In the genomic region with DNA sequence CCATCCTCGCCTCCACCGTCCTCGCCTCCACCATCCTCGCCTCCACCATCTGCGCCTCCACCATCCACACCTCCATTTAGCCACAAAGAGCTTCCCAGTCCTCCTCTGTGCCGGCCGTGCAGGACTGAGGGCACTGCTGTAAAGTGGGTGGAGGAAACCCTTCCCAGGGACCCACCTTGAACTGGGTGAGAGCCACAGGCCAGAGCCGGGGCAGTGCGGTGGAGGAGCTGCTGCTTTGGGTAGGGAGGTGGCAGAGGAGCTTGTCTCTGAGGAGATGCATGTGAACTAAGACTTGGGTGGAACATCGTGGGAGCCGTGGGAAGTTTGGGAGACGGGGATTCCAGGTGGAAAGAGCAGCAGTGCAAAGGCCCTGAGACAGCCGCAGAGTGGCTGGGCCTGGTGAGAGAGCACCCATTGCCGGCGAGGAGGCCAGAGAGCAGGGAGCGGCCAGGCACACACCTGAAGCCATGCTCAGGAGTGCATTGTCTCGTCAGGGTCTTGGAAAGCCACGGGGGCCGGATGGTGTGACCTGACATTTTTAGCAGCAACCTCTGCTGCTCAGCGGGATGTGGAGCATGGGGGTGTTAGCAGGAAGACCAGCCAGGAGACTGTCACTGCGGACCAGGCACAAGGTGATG, we compare ENCODE assay signal across 24 cellular contexts.
DNase-seq lines count a peak whose midpoint lies in the region; ATAC-seq lines count a peak whose summit lies in the region.
"Had no signal": no experiment of that assay in that cellular context is flagged by ENCODE, and none has a peak within 500 bp of the region (broad histone marks: within the 10 kb centered on the region; RNA-seq: fewer than 3 reads in every experiment).

No MANE protein-coding gene starts in this region.

- peak; percentile 43 for DNase-seq in activated CD8-positive, alpha-beta memory T cell treated with anti-CD3 and anti-CD28 coated beads for 24 hours
- DNase-seq in activated CD8-positive, alpha-beta memory T cell treated with anti-CD3 and anti-CD28 coated beads, Interleukin-2, amount 50 U/mL, for 48 hours = no peak
- DNase-seq in T-helper 17 cell = no peak
- DNase-seq in left lobe of liver (ENCODE audit: low spot score) = peak; percentile 35
- DNase-seq in sciatic nerve (ENCODE audit: low spot score) = peak; percentile 32
- no peak for DNase-seq in GM19240 (ENCODE audit: insufficient read length, low spot score)
- DNase-seq: ACHN; CD4-positive, alpha-beta memory T cell; DMS153; GDM1; GOT3; NCI-H1105; NCI-H146; NCI-H2029; NCI-H226; NCI-H510A treated with DMSO at 0.1 percent for 48 hours; NCI-H748 treated with DMSO at 0.1 percent for 48 hours; PC-9; SIG-M5 had no signal

- H3K36me3 Mint-ChIP-seq in T-helper 17 cell (ENCODE audit: low read depth) = peaks cover 6% of the 10 kb centered on the region
- H3K36me3 Mint-ChIP-seq in stimulated activated memory B cell treated with anti-CD40 and anti-IgM and Interleukin-4, amounts not matched to agents 10 μg/mL and 1 μg/mL and 100 μg/mL, for 72 hours = peaks cover 45% of the 10 kb centered on the region

- H3K27me3 Mint-ChIP-seq in T-helper 17 cell = no peaks in the 10 kb centered on the region
- H3K27me3 Mint-ChIP-seq in stimulated activated memory B cell treated with anti-CD40 and anti-IgM and Interleukin-4, amounts not matched to agents 10 μg/mL and 1 μg/mL and 100 μg/mL, for 72 hours = no peaks in the 10 kb centered on the region
- H3K27me3 Mint-ChIP-seq: CD4-positive, alpha-beta memory T cell; IgD-negative memory B cell had no signal

- intact Hi-C loops in sciatic nerve (cut with DNase I) = no loop called here

- H3K4me1 Mint-ChIP-seq in T-helper 17 cell = peaks cover 27% of the 10 kb centered on the region
- peaks cover 21% of the 10 kb centered on the region for H3K4me1 Mint-ChIP-seq in stimulated activated memory B cell treated with anti-CD40 and anti-IgM and Interleukin-4, amounts not matched to agents 10 μg/mL and 1 μg/mL and 100 μg/mL, for 72 hours

- peak overlapping the region; percentile 53 for H3K27ac Mint-ChIP-seq in T-helper 17 cell
- no peak overlapping the region for H3K27ac Mint-ChIP-seq in stimulated activated memory B cell treated with anti-CD40 and anti-IgM and Interleukin-4, amounts not matched to agents 10 μg/mL and 1 μg/mL and 100 μg/mL, for 72 hours

- peak overlapping the region; percentile 33 for H3K4me3 Mint-ChIP-seq in T-helper 17 cell
- no peak overlapping the region for H3K4me3 Mint-ChIP-seq in stimulated activated memory B cell treated with anti-CD40 and anti-IgM and Interleukin-4, amounts not matched to agents 10 μg/mL and 1 μg/mL and 100 μg/mL, for 72 hours
- H3K4me3 Mint-ChIP-seq: CD4-positive, alpha-beta memory T cell; IgD-negative memory B cell had no signal

- H3K9me3 Mint-ChIP-seq in stimulated activated memory B cell treated with anti-CD40 and anti-IgM and Interleukin-4, amounts not matched to agents 10 μg/mL and 1 μg/mL and 100 μg/mL, for 72 hours = no peaks in the 10 kb centered on the region
- H3K9me3 Mint-ChIP-seq: IgD-negative memory B cell had no signal

- no peaks in the 10 kb centered on the region for H3K9me3 ChIP-seq in T-helper 17 cell (ENCODE audit: control insufficient read depth, low read length, poor library complexity, severe bottlenecking)
- H3K9me3 ChIP-seq: BLaER1 treated with 17β-estradiol and CSF1 and Interleukin-3, amounts not matched to agents 10 nM and 100 nM had no signal

- ATAC-seq in T-helper 17 cell (no peak), left lobe of liver (no peak), sciatic nerve (no peak), HG03378 (IDR thresholded peaks at IDR 0.05; ENCODE audit: unreplicated experiment) (no peak)
- no peak for ATAC-seq in stimulated activated memory B cell treated with anti-CD40 and anti-IgM and Interleukin-4, amounts not matched to agents 10 μg/mL and 1 μg/mL and 100 μg/mL, for 72 hours
- ATAC-seq: HCT116 had no signal

Comparison
In these comparisons a context has a peak if more than half of its experiments do, and no peak if none do; other contexts are left out.
1. DNase-seq: peak in activated CD8-positive, alpha-beta memory T cell treated with anti-CD3 and anti-CD28 coated beads for 24 hours (single experiment), left lobe of liver (single experiment) and sciatic nerve (single experiment); none in activated CD8-positive, alpha-beta memory T cell treated with anti-CD3 and anti-CD28 coated beads, Interleukin-2, amount 50 U/mL, for 48 hours (single experiment), T-helper 17 cell (0 of 3) and GM19240 (single experiment).